15 cellular contexts compared by ENCODE assay signal in the genomic region with DNA sequence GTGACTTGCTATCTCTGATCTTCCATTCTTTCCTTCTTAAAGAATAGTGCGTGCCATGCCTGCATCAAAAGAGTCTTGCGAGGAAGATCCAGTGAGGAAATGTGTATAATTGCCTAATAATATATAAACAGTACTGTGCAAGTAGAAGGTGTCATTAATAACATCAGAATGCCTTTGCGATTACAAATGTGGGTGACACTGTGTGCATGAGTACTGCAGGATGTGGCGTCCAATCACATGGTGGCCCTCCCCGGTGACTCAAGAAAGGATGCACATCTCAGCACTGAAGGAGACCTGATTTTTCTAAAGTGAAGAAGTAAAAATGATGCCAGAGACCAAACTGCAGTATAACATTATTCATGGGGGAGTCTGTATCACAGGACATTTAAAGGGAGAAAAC.
DNase-seq lines count a peak whose midpoint lies in the region; ATAC-seq lines count a peak whose summit lies in the region.
"Had no signal": no experiment of that assay in that cellular context is flagged by ENCODE, and none has a peak within 500 bp of the region (broad histone marks: within the 10 kb centered on the region; RNA-seq: fewer than 3 reads in every experiment).

No MANE protein-coding gene starts in this region.

- H3K27ac ChIP-seq in epithelial cell of prostate = peak overlapping the region; percentile 11

- intact Hi-C loops in Right ventricle myocardium superior (cut with DNase I) = no loop called here

- no peak overlapping the region for H3K4me3 Mint-ChIP-seq in stimulated activated naive CD8-positive, alpha-beta T cell treated with anti-CD3 and anti-CD28 coated beads, Interleukin-15, amount 100 ng/mL, for 72 hours

- no peaks in the 10 kb centered on the region for H3K9me3 Mint-ChIP-seq in stimulated activated naive CD8-positive, alpha-beta T cell treated with anti-CD3 and anti-CD28 coated beads, Interleukin-15, amount 100 ng/mL, for 72 hours

- H3K27ac Mint-ChIP-seq in stimulated activated naive CD8-positive, alpha-beta T cell treated with anti-CD3 and anti-CD28 coated beads, Interleukin-15, amount 100 ng/mL, for 72 hours = no peak overlapping the region

- no peaks in the 10 kb centered on the region for H3K27me3 Mint-ChIP-seq in stimulated activated naive CD8-positive, alpha-beta T cell treated with anti-CD3 and anti-CD28 coated beads, Interleukin-15, amount 100 ng/mL, for 72 hours

- peaks cover 14% of the 10 kb centered on the region for H3K4me1 Mint-ChIP-seq in stimulated activated naive CD8-positive, alpha-beta T cell treated with anti-CD3 and anti-CD28 coated beads, Interleukin-15, amount 100 ng/mL, for 72 hours

- ATAC-seq in stimulated activated naive CD8-positive, alpha-beta T cell treated with anti-CD3 and anti-CD28 coated beads, Interleukin-15, amount 100 ng/mL, for 72 hours = peak; percentile 72
- ATAC-seq in stimulated activated naive CD8-positive, alpha-beta T cell treated with anti-CD3 and anti-CD28 coated beads, Interleukin-15, Interleukin-2, amounts not matched to agents 100 U/mL and 50 U/mL, for 24 hours = no peak
- ATAC-seq in Right ventricle myocardium superior (ENCODE audit: poor library complexity) (no peak), HG03378 (IDR thresholded peaks at IDR 0.05; ENCODE audit: unreplicated experiment) (no peak), GM21360 (IDR thresholded peaks at IDR 0.05; ENCODE audit: unreplicated experiment) (no peak)
- ATAC-seq: GM12878, right cardiac atrium had no signal

- DNase-seq in stimulated activated naive CD8-positive, alpha-beta T cell treated with anti-CD3 and anti-CD28 coated beads, Interleukin-15, amount 100 ng/mL, for 72 hours = no peak
- no peak for DNase-seq in stimulated activated naive CD8-positive, alpha-beta T cell treated with anti-CD3 and anti-CD28 coated beads, Interleukin-15, Interleukin-2, amounts not matched to agents 100 U/mL and 50 U/mL, for 24 hours
- DNase-seq in RPMI7951 (ENCODE audit: low read depth) (peak; percentile 45), epithelial cell of prostate (ENCODE audit: low read depth, low spot score) (no peak), T-helper 9 cell (no peak), Right ventricle myocardium superior (no peak)
- DNase-seq: kidney, NCI-H2081, NCI-H524 treated with DMSO at 0.1 percent for 48 hours, occipital lobe, OCI-M1, right cardiac atrium had no signal
